Comparison of ENCODE assay signal across 18 cellular contexts in the genomic region with DNA sequence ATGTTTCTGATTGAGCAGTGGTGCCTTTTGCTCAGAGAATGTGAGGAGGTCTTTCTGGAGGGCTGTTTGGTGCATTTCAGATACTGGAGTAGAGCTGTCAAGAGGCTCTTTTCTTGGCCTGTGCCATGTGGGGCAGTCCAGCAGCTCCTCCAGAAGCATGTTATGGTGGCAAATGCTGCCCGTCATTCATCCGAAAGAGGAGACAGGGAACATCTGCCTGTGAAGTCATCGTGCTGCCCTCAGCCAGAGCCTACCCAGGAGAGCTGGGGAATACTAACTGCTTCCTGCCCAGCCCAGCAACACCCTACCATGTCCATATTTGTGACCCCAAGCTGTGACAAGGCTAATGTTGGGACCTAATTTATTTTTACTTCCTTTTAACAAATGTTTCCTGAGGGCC.
DNase-seq lines count a peak whose midpoint lies in the region; ATAC-seq, FAIRE-seq and TF ChIP-seq lines count a peak whose summit lies in the region.
"Had no signal": no experiment of that assay in that cellular context is flagged by ENCODE, and none has a peak within 500 bp of the region (broad histone marks: within the 10 kb centered on the region; RNA-seq: fewer than 3 reads in every experiment).

No MANE protein-coding gene starts in this region.

- no peak overlapping the region for H3K27ac Mint-ChIP-seq in activated T-helper 1 cell treated with anti-CD3 and anti-CD28 coated beads, Interleukin-12 subunit alpha, Interleukin-12 subunit beta, Interleukin-2, Interleukin-4 antibody, amounts not matched to agents 30 ng/mL and 10 ng/mL and 1 ng/mL, durations not matched to agents 14 hours and 24 hours and 36 hours
- H3K27ac Mint-ChIP-seq: activated CD4-positive, alpha-beta T cell treated with anti-CD3 and anti-CD28 coated beads, Interleukin-2, amount 10 ng/mL, durations not matched to agents 7 days and 5 days; natural killer cell; stimulated activated naive CD8-positive, alpha-beta T cell treated with anti-CD3 and anti-CD28 coated beads, Interleukin-15, Interleukin-2, amounts not matched to agents 100 ng/mL and 50 ng/mL, for 24 hours had no signal

- H3K27me3 ChIP-seq in BLaER1 (no peaks in the 10 kb centered on the region), IMR-90 (ENCODE audit: control insufficient read depth, insufficient read depth, low read length) (peaks cover 27% of the 10 kb centered on the region), K562 (ENCODE audit: control insufficient read depth in 2 of 2, insufficient read depth in 2 of 2, low read length in 2 of 2) (peaks cover 0 to 3% of the 10 kb centered on the region in 2 experiments; a peak in 1 of 5 replicates)
- H3K27me3 ChIP-seq: uterus had no signal

- no peak overlapping the region for H4K91ac ChIP-seq in IMR-90 (ENCODE audit: insufficient read depth, low read depth, low read length)

- no peak overlapping the region for H3K56ac ChIP-seq in IMR-90 (ENCODE audit: extremely low read depth, insufficient read depth, low read length)

- POLR2A ChIA-PET in IMR-90 (lab: Charles Lee; ENCODE audit: unreplicated experiment), result no interaction called here
- POLR2A ChIA-PET in K562 (lab: Yijun Ruan, JAX), result interaction anchor here (0.6 to 1.4 kb wide), 4 partner anchors 9 to 82 kb away, joined by 3 to 6 read pairs (median 4); a partner anchor contains a TSS

- no peaks in the 10 kb centered on the region for H3K79me2 ChIP-seq in K562 (ENCODE audit: control insufficient read depth, insufficient read depth, low read length)

- no peak overlapping the region for H3K27ac ChIP-seq in BLaER1
- no peak overlapping the region for H3K27ac ChIP-seq in IMR-90 (ENCODE audit: insufficient read depth, low read length)
- H3K27ac ChIP-seq in K562 (ENCODE audit: extremely low read depth, low read depth, low read length), result no peak overlapping the region
- H3K27ac ChIP-seq: epithelial cell of prostate, uterus had no signal

- no peak overlapping the region for H3K4me3 ChIP-seq in BLaER1
- no peak overlapping the region for H3K4me3 ChIP-seq in IMR-90 (ENCODE audit: insufficient read depth, low read depth, low read length)
- H3K4me3 ChIP-seq in K562, result no peak overlapping the region; the same call in 1 of the 2 replicates
- H3K4me3 ChIP-seq: uterus had no signal

- H2AK9ac ChIP-seq in IMR-90 (replicated peaks; ENCODE audit: low read depth, low read length, poor library complexity), result peak overlapping the region; percentile 52

- no peak overlapping the region for H2AK5ac ChIP-seq in IMR-90 (ENCODE audit: low read depth, low read length)

- no peaks in the 10 kb centered on the region for H3K4me1 Mint-ChIP-seq in activated T-helper 1 cell treated with anti-CD3 and anti-CD28 coated beads, Interleukin-12 subunit alpha, Interleukin-12 subunit beta, Interleukin-2, Interleukin-4 antibody, amounts not matched to agents 30 ng/mL and 10 ng/mL and 1 ng/mL, durations not matched to agents 14 hours and 24 hours and 36 hours (ENCODE audit: low read depth)
- H3K4me1 Mint-ChIP-seq: natural killer cell had no signal

- H3K4me1 ChIP-seq in BLaER1 (peaks cover 16% of the 10 kb centered on the region), IMR-90 (ENCODE audit: control insufficient read depth, insufficient read depth, low read length) (no peaks in the 10 kb centered on the region; the same call in 1 of the 2 replicates), K562 (replicated peaks in 1 of 2; ENCODE audit: control insufficient read depth in 2 of 2, insufficient read depth in 2 of 2, low read length in 2 of 2) (peaks cover 0 to 7% of the 10 kb centered on the region in 2 experiments; a peak in 3 of 5 replicates)
- H3K4me1 ChIP-seq: uterus had no signal

- no peak overlapping the region for H2BK5ac ChIP-seq in IMR-90 (ENCODE audit: low read depth, low read length, poor library complexity, severe bottlenecking)

- H3K14ac ChIP-seq in IMR-90 (replicated peaks; ENCODE audit: low read depth, low read length), result no peak overlapping the region

- H2BK120ac ChIP-seq in IMR-90 (ENCODE audit: low read depth, low read length), result no peak overlapping the region

- no peak for TF ChIP-seq EP300 in K562 (IDR thresholded peaks at IDR 0.05; ENCODE audit: low read length)

- H3K23ac ChIP-seq in IMR-90 (ENCODE audit: low read depth, low read length), result no peak overlapping the region

- no peak overlapping the region for H3K18ac ChIP-seq in IMR-90 (ENCODE audit: low read depth, low read length)

- no peak overlapping the region for H4K5ac ChIP-seq in IMR-90 (ENCODE audit: low read depth, low read length)

- H3K79me1 ChIP-seq in IMR-90 (ENCODE audit: low read depth in 1 of 2, low read length in 2 of 2), result no peaks in the 10 kb centered on the region

- WGBS in IMR-90 (ENCODE audit: extremely low coverage in 2 of 2, insufficient read length in 1 of 2), 2 experiments, result 100% methylated on average over 2 of the region's 3 CpGs; no CpG with 5 or more reads in 1 of the 2 experiments
- 89% methylated on average over 3 of the region's 3 CpGs for WGBS in K562 (ENCODE audit: insufficient coverage, low coverage, missing lambda C conversion rate)

- in situ Hi-C loops in IMR-90 (cut with MboI; ENCODE audit: low sequenced_read_pairs) (no loop called here), K562 (cut with MboI) (no loop called here)

- H2BK15ac ChIP-seq in IMR-90 (ENCODE audit: low read depth, low read length), result no peak overlapping the region

- H3K9ac ChIP-seq in BLaER1, result no peak overlapping the region
- no peak overlapping the region for H3K9ac ChIP-seq in IMR-90 (ENCODE audit: low read depth, low read length)
- H3K9ac ChIP-seq in K562 (ENCODE audit: insufficient read depth in 1 of 2, low read depth in 2 of 2, low read length in 2 of 2), result peak overlapping the region in 1 of 2 experiments; percentile 31; a peak in 2 of 4 replicates

- H4K8ac ChIP-seq in IMR-90 (ENCODE audit: low read depth in 2 of 2, low read length in 2 of 2), result peak overlapping the region; percentile 61 to 92; a peak in 2 of 4 replicates

- peaks cover 4% of the 10 kb centered on the region for H3K9me3 Mint-ChIP-seq in activated T-helper 1 cell treated with anti-CD3 and anti-CD28 coated beads, Interleukin-12 subunit alpha, Interleukin-12 subunit beta, Interleukin-2, Interleukin-4 antibody, amounts not matched to agents 30 ng/mL and 10 ng/mL and 1 ng/mL, durations not matched to agents 14 hours and 24 hours and 36 hours

- no peaks in the 10 kb centered on the region for H3K36me3 Mint-ChIP-seq in activated T-helper 1 cell treated with anti-CD3 and anti-CD28 coated beads, Interleukin-12 subunit alpha, Interleukin-12 subunit beta, Interleukin-2, Interleukin-4 antibody, amounts not matched to agents 30 ng/mL and 10 ng/mL and 1 ng/mL, durations not matched to agents 14 hours and 24 hours and 36 hours (ENCODE audit: low read depth)
- H3K36me3 Mint-ChIP-seq: natural killer cell had no signal

- TF ChIP-seq RAD21 in IMR-90 (IDR thresholded peaks at IDR 0.05; ENCODE audit: low read length) (no peak), K562 (CRISPR knock-in tag; conservative IDR thresholded peaks at IDR 0.05 in 1 of 2, IDR thresholded peaks at IDR 0.05 in 1 of 2) (no peak)

- H3K4me2 ChIP-seq in BLaER1, result peak overlapping the region; percentile 63
- no peak overlapping the region for H3K4me2 ChIP-seq in IMR-90 (ENCODE audit: low read depth, low read length)
- peak overlapping the region; percentile 71 for H3K4me2 ChIP-seq in K562 (ENCODE audit: insufficient read depth, low read length)

- H3K4ac ChIP-seq in IMR-90 (ENCODE audit: low read depth, low read length), result no peak overlapping the region

- BruUV-seq in IMR-90 (replicated peaks; lab: Mats Ljungman, UMichigan), result no TSS peak
- TSS peak; percentile 97 for BruUV-seq in K562 (replicated peaks; lab: Mats Ljungman, UMichigan)

- peaks cover 7% of the 10 kb centered on the region; the same call in 1 of the 2 replicates for H3K9me1 ChIP-seq in IMR-90 (ENCODE audit: insufficient read depth, low read length)
- H3K9me1 ChIP-seq in K562 (ENCODE audit: control insufficient read depth, insufficient read depth, low read length), result no peaks in the 10 kb centered on the region

- dilution Hi-C loops in IMR-90 (cut with HindIII; ENCODE audit: low sequenced_read_pairs, unreplicated experiment), result no loop called here

- H2AFZ ChIP-seq in IMR-90 (replicated peaks; ENCODE audit: low read length, poor library complexity), result peak overlapping the region; percentile 96
- peak overlapping the region; percentile 99 for H2AFZ ChIP-seq in K562 (ENCODE audit: low read depth, low read length)

- H3K4me3 Mint-ChIP-seq in activated T-helper 1 cell treated with anti-CD3 and anti-CD28 coated beads, Interleukin-12 subunit alpha, Interleukin-12 subunit beta, Interleukin-2, Interleukin-4 antibody, amounts not matched to agents 30 ng/mL and 10 ng/mL and 1 ng/mL, durations not matched to agents 14 hours and 24 hours and 36 hours, result no peak overlapping the region
- H3K4me3 Mint-ChIP-seq: activated CD4-positive, alpha-beta T cell treated with anti-CD3 and anti-CD28 coated beads, Interleukin-2, amount 10 ng/mL, durations not matched to agents 7 days and 5 days; natural killer cell; stimulated activated naive CD8-positive, alpha-beta T cell treated with anti-CD3 and anti-CD28 coated beads, Interleukin-15, Interleukin-2, amounts not matched to agents 100 ng/mL and 50 ng/mL, for 24 hours had no signal

- no peaks in the 10 kb centered on the region for H3K36me3 ChIP-seq in BLaER1
- no peaks in the 10 kb centered on the region for H3K36me3 ChIP-seq in IMR-90 (ENCODE audit: control insufficient read depth, insufficient read depth, low read length)
- no peaks in the 10 kb centered on the region for H3K36me3 ChIP-seq in K562 (ENCODE audit: control insufficient read depth, insufficient read depth, low read length)
- H3K36me3 ChIP-seq: uterus had no signal

- CTCF ChIA-PET in IMR-90 (lab: Yijun Ruan, JAX), result no interaction called here
- CTCF ChIA-PET in K562 (lab: Yijun Ruan, JAX; ENCODE audit: low intra/inter-chr PET ratio), result no interaction called here

- DNase-seq in IMR-90 (no peak), K562 (ENCODE audit: extremely low read depth in 1 of 4, low spot score in 3 of 4) (no peak), myocyte (ENCODE audit: low read depth) (peak; percentile 73), GM03348 (ENCODE audit: low spot score) (no peak), SW480 (ENCODE audit: low spot score) (no peak)
- no peak for DNase-seq in activated T-helper 1 cell treated with anti-CD3 and anti-CD28 coated beads, Interleukin-12 subunit alpha, Interleukin-12 subunit beta, Interleukin-2, Interleukin-4 antibody, amounts not matched to agents 30 ng/mL and 10 ng/mL and 1 ng/mL, durations not matched to agents 14 hours and 24 hours and 36 hours (ENCODE audit: low spot score)
- DNase-seq: activated naive CD4-positive, alpha-beta T cell treated with Interleukin-2 at 50 U/mL for 16 hours; DMS79; natural killer cell; NCI-H1417 treated with DMSO at 0.1 percent for 48 hours; uterus had no signal

- TF ChIP-seq POLR2A in IMR-90 (IDR thresholded peaks at IDR 0.05; ENCODE audit: low read depth, low read length), result no peak
- no peak for TF ChIP-seq POLR2A in K562 (conservative IDR thresholded peaks at IDR 0.05)

- H3K9me3 ChIP-seq in BLaER1, result no peaks in the 10 kb centered on the region; the same call in 1 of the 2 replicates
- H3K9me3 ChIP-seq in IMR-90 (ENCODE audit: control insufficient read depth, insufficient read depth, low read length), result peaks cover 6% of the 10 kb centered on the region
- H3K9me3 ChIP-seq in K562 (replicated peaks; ENCODE audit: control insufficient read depth, insufficient read depth, low read depth, low read length), result no peaks in the 10 kb centered on the region
- H3K9me3 ChIP-seq: uterus had no signal

- H4K20me1 ChIP-seq in BLaER1, result no peaks in the 10 kb centered on the region
- H4K20me1 ChIP-seq in IMR-90 (ENCODE audit: insufficient read depth, low read length), result no peaks in the 10 kb centered on the region
- H4K20me1 ChIP-seq in K562 (replicated peaks; ENCODE audit: control insufficient read depth, insufficient read depth, low read length), result no peaks in the 10 kb centered on the region

- ATAC-seq in IMR-90 (ENCODE audit: low read depth) (no peak), K562 (no peak; the same call in 2 of the 3 replicates), HG02852 (IDR thresholded peaks at IDR 0.05; ENCODE audit: unreplicated experiment) (no peak)

- FAIRE-seq in K562 (lab: Jason Lieb, UNC), result no peak
- FAIRE-seq: A204.1, frontal cortex had no signal

- H3K27me3 Mint-ChIP-seq in activated T-helper 1 cell treated with anti-CD3 and anti-CD28 coated beads, Interleukin-12 subunit alpha, Interleukin-12 subunit beta, Interleukin-2, Interleukin-4 antibody, amounts not matched to agents 30 ng/mL and 10 ng/mL and 1 ng/mL, durations not matched to agents 14 hours and 24 hours and 36 hours (ENCODE audit: insufficient read depth), result no peaks in the 10 kb centered on the region
- H3K27me3 Mint-ChIP-seq: activated CD4-positive, alpha-beta T cell treated with anti-CD3 and anti-CD28 coated beads, Interleukin-2, amount 10 ng/mL, durations not matched to agents 7 days and 5 days; stimulated activated naive CD8-positive, alpha-beta T cell treated with anti-CD3 and anti-CD28 coated beads, Interleukin-15, Interleukin-2, amounts not matched to agents 100 ng/mL and 50 ng/mL, for 24 hours had no signal

- no peak for TF ChIP-seq CTCF in IMR-90 (conservative IDR thresholded peaks at IDR 0.05; ENCODE audit: low read depth, low read length)
- TF ChIP-seq CTCF in K562 (IDR thresholded peaks at IDR 0.05 in 2 of 3, conservative IDR thresholded peaks at IDR 0.05 in 1 of 3; ENCODE audit: insufficient read depth in 2 of 3, low read depth in 1 of 3, low read length in 3 of 3), result no peak

- intact Hi-C loops in IMR-90 (cut with micrococcal nuclease), result no loop called here
- intact Hi-C loops in K562 (cut with micrococcal nuclease), result no loop called here
- intact Hi-C loops in activated T-helper 1 cell treated with anti-CD3 and anti-CD28 coated beads, Interleukin-12 subunit alpha, Interleukin-12 subunit beta, Interleukin-2, Interleukin-4 antibody, amounts not matched to agents 30 ng/mL and 10 ng/mL and 1 ng/mL, durations not matched to agents 14 hours and 24 hours and 36 hours (cut with micrococcal nuclease), result no loop called here

- H2BK20ac ChIP-seq in IMR-90 (ENCODE audit: low read depth, low read length), result no peak overlapping the region
